14 cellular contexts compared by ENCODE assay signal in the genomic region with DNA sequence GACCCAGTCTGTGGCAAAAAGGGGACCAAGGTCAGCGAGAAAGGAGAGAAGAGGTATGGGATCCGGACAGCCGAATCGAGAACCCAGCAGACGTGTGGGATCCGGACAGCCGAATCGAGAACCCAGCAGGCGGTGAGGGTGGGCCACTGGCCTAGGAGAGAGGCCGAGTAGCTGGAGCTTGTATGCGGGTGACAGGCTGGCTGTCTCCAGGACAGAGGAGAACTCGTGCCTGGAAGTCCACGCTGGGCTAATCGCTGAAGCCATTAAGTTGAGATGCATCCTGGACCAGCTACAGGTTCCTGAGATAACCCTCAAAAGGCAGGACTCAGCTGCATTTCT. TPM values are rescaled to one million over a fixed set of nuclear protein-coding genes. Genes with fewer than 3 reads are reported as not detected.
DNase-seq lines count a peak whose midpoint lies in the region; ATAC-seq, FAIRE-seq and TF ChIP-seq lines count a peak whose summit lies in the region.
"Had no signal": no experiment of that assay in that cellular context is flagged by ENCODE, and none has a peak within 500 bp of the region (broad histone marks: within the 10 kb centered on the region; RNA-seq: fewer than 3 reads in every experiment).

No MANE protein-coding gene starts in this region.

- no peak overlapping the region for H3K9ac ChIP-seq in mesendoderm (ENCODE audit: low read length)

- no peak for TF ChIP-seq CTCF in transverse colon (IDR thresholded peaks at IDR 0.05)
- TF ChIP-seq CTCF in testis (IDR thresholded peaks at IDR 0.05), result no peak

- peak overlapping the region; percentile 26 for H3K27ac ChIP-seq in effector memory CD4-positive, alpha-beta T cell (ENCODE audit: insufficient read depth, low read length, poor library complexity, severe bottlenecking)
- H3K27ac ChIP-seq in mesendoderm (ENCODE audit: low read depth, low read length) (no peak overlapping the region), transverse colon (peak overlapping the region; percentile 32 to 68 (median 61)), testis (no peak overlapping the region)

- no peak overlapping the region for H3K18ac ChIP-seq in mesendoderm (ENCODE audit: low read length)

- no peak overlapping the region for H2BK15ac ChIP-seq in mesendoderm (replicated peaks; ENCODE audit: low read depth)

- no peak for TF ChIP-seq EP300 in transverse colon (IDR thresholded peaks at IDR 0.05; ENCODE audit: low read depth)

- H3K56ac ChIP-seq in mesendoderm (ENCODE audit: low read length), result peak overlapping the region; percentile 8

- H3K27me3 ChIP-seq in effector memory CD4-positive, alpha-beta T cell (replicated peaks; ENCODE audit: control insufficient read depth, insufficient read depth, low read length, poor library complexity, severe bottlenecking), result no peaks in the 10 kb centered on the region
- H3K27me3 ChIP-seq in mesendoderm (ENCODE audit: insufficient read depth, low read length, poor library complexity) (no peaks in the 10 kb centered on the region), transverse colon (no peaks in the 10 kb centered on the region), testis (no peaks in the 10 kb centered on the region)
- H3K27me3 ChIP-seq: uterus had no signal

- H2BK5ac ChIP-seq in mesendoderm (ENCODE audit: low read length), result no peak overlapping the region

- intact Hi-C loops in transverse colon (cut with DNase I; ENCODE audit: low total_unique reads), result no loop called here
- intact Hi-C loops in testis (cut with DNase I; ENCODE audit: low total_unique reads), result no loop called here

- H3K4ac ChIP-seq in mesendoderm (ENCODE audit: low read depth, low read length), result no peak overlapping the region

- H4K8ac ChIP-seq in mesendoderm (ENCODE audit: low read depth, low read length), result no peak overlapping the region

- H3K9me3 ChIP-seq in effector memory CD4-positive, alpha-beta T cell (ENCODE audit: control insufficient read depth, low read length), result no peaks in the 10 kb centered on the region
- H3K9me3 ChIP-seq in transverse colon (no peaks in the 10 kb centered on the region), testis (no peaks in the 10 kb centered on the region)
- H3K9me3 ChIP-seq: uterus had no signal

- no peak overlapping the region for H2AK5ac ChIP-seq in mesendoderm (ENCODE audit: low read length)

- peaks cover 29% of the 10 kb centered on the region for H3K79me1 ChIP-seq in mesendoderm (ENCODE audit: low read length)

- H3K4me2 ChIP-seq in mesendoderm (ENCODE audit: low read length), result no peak overlapping the region

- no peak overlapping the region for H3K23ac ChIP-seq in mesendoderm (ENCODE audit: low read length)

- H3K9me3 Mint-ChIP-seq in activated naive CD4-positive, alpha-beta T cell treated with anti-CD3 and anti-CD28 coated beads, Interleukin-2, amount 50 U/mL, for 72 hours, result no peaks in the 10 kb centered on the region

- H3K4me1 ChIP-seq in effector memory CD4-positive, alpha-beta T cell (ENCODE audit: control insufficient read depth, insufficient read depth, low read length, poor library complexity, severe bottlenecking), result peaks cover 59% of the 10 kb centered on the region
- H3K4me1 ChIP-seq in mesendoderm (ENCODE audit: control insufficient read depth, low read depth, low read length), result peaks cover 9% of the 10 kb centered on the region
- H3K4me1 ChIP-seq in transverse colon, result peaks cover 33 to 93% (median 60%) of the 10 kb centered on the region in 4 donors
- H3K4me1 ChIP-seq in testis, result peaks cover 22% of the 10 kb centered on the region

- in situ Hi-C loops in transverse colon (cut with MboI; ENCODE audit: low pct_ligation_motif_present in 1 of 4, low pct_unique_long_range_greater_than_20kb in 1 of 4, low sequenced_read_pairs in 3 of 4), result loop anchor here in 1 of 4 donors (25.0 kb wide), 1 partner anchor 170 kb away; no protein-coding TSS in a partner anchor

- no peak for FAIRE-seq in HTR-8/SVneo (lab: Jason Lieb, UNC)
- FAIRE-seq: K562 had no signal

- H3K79me2 ChIP-seq in mesendoderm (ENCODE audit: control insufficient read depth, insufficient read depth, low read length), result peaks cover 26% of the 10 kb centered on the region

- peaks cover 24% of the 10 kb centered on the region for H3K36me3 ChIP-seq in effector memory CD4-positive, alpha-beta T cell (ENCODE audit: control insufficient read depth, insufficient read depth, low read length)
- no peaks in the 10 kb centered on the region for H3K36me3 ChIP-seq in mesendoderm (ENCODE audit: control insufficient read depth, insufficient read depth, low read length)
- no peaks in the 10 kb centered on the region for H3K36me3 ChIP-seq in transverse colon
- H3K36me3 ChIP-seq in testis (ENCODE audit: low read depth, missing control alignments), result no peaks in the 10 kb centered on the region
- H3K36me3 ChIP-seq: uterus had no signal

- H3K27ac Mint-ChIP-seq in activated naive CD4-positive, alpha-beta T cell treated with anti-CD3 and anti-CD28 coated beads, Interleukin-2, amount 50 U/mL, for 72 hours, result peak overlapping the region; percentile 85 to 90

- peaks cover under 1 to 13% of the 10 kb centered on the region in 2 donors for H3K36me3 Mint-ChIP-seq in activated naive CD4-positive, alpha-beta T cell treated with anti-CD3 and anti-CD28 coated beads, Interleukin-2, amount 50 U/mL, for 72 hours

- no peak overlapping the region for H4K5ac ChIP-seq in mesendoderm (ENCODE audit: low read length)

- no peak for TF ChIP-seq POLR2A in transverse colon (IDR thresholded peaks at IDR 0.05)
- TF ChIP-seq POLR2A in testis (IDR thresholded peaks at IDR 0.05), result no peak

- no peak for DNase-seq in activated naive CD4-positive, alpha-beta T cell treated with anti-CD3 and anti-CD28 coated beads, Interleukin-2, amount 50 U/mL, for 72 hours (ENCODE audit: low spot score in 2 of 2)
- DNase-seq in activated naive CD4-positive, alpha-beta T cell treated with anti-CD3 and anti-CD28 coated beads, Interleukin-2, amount 50 U/mL, for 16 hours, result no peak
- DNase-seq in effector memory CD4-positive, alpha-beta T cell, result no peak
- DNase-seq in mesendoderm (no peak), transverse colon (no peak), testis (no peak), HTR-8/SVneo (ENCODE audit: insufficient read length, low spot score) (no peak)
- DNase-seq: activated CD8-positive, alpha-beta memory T cell treated with anti-CD3 and anti-CD28 coated beads, Interleukin-2, amount 10 ng/mL, durations not matched to agents 7 days and 5 days; NCI-H1436; NCI-H524 treated with DMSO at 0.1 percent for 48 hours; stimulated activated CD4-positive, alpha-beta T cell treated with anti-CD3 and anti-CD28 coated beads, Interleukin-12 subunit alpha, Interleukin-12 subunit beta, amount 100 ng/mL, for 4 hours; uterus had no signal

- no peak overlapping the region for H3K4me3 ChIP-seq in effector memory CD4-positive, alpha-beta T cell (ENCODE audit: insufficient read depth, low read depth, low read length, poor library complexity, severe bottlenecking)
- H3K4me3 ChIP-seq in mesendoderm (ENCODE audit: low read length), result no peak overlapping the region
- no peak overlapping the region for H3K4me3 ChIP-seq in transverse colon
- H3K4me3 ChIP-seq in testis, result no peak overlapping the region
- H3K4me3 ChIP-seq: K562, uterus had no signal

- no peak overlapping the region for H2BK120ac ChIP-seq in mesendoderm (ENCODE audit: low read depth, low read length)

- WGBS in mesendoderm (ENCODE audit: extremely low coverage, insufficient coverage, low lambda C conversion rate), result no CpG with 5 or more reads among the region's 14 CpGs
- WGBS in transverse colon (ENCODE audit: low coverage in 1 of 2), 2 donors, result 85 to 93% methylated on average over 4 to 14 of the region's 14 CpGs
- whole genome bisulfite sequencing in testis, 2 donors, result 91 to 94% methylated on average over 14 of the region's 14 CpGs

- no peak for ATAC-seq in activated naive CD4-positive, alpha-beta T cell treated with anti-CD3 and anti-CD28 coated beads, Interleukin-2, amount 50 U/mL, for 72 hours
- ATAC-seq in GM18517 (IDR thresholded peaks at IDR 0.05; ENCODE audit: unreplicated experiment), result no peak
- ATAC-seq: activated CD8-positive, alpha-beta memory T cell treated with anti-CD3 and anti-CD28 coated beads, Interleukin-2, amount 10 ng/mL, durations not matched to agents 7 days and 5 days; K562 had no signal

RNA-seq across cellular contexts. Expression of gene CERK, which starts 6.0 kb away (rescaled TPM):
- 10 to 100 TPM; 44.8 to 48.0 TPM for total RNA-seq in activated naive CD4-positive, alpha-beta T cell treated with anti-CD3 and anti-CD28 coated beads, Interleukin-2, amount 50 U/mL, for 72 hours
- 26.7 TPM for polyA plus RNA-seq in mesendoderm (2013, experiment 1 of 2)
- polyA plus RNA-seq in mesendoderm (2013, experiment 2 of 2), result 26.7 TPM
- total RNA-seq in transverse colon, result 10 to 100 TPM; 13.7 to 72.2 (median 63.5) TPM
- total RNA-seq in testis, result 10 to 100 TPM; 14.0 to 17.0 TPM
- 21.3 TPM for polyA plus RNA-seq in testis (ENCODE audit: insufficient read depth, low read depth, low replicate concordance)

RNA-seq across cellular contexts. Expression of gene TBC1D22A, which starts 30.4 kb away (rescaled TPM):
- total RNA-seq in activated naive CD4-positive, alpha-beta T cell treated with anti-CD3 and anti-CD28 coated beads, Interleukin-2, amount 50 U/mL, for 72 hours, result 10 to 100 TPM; 17.8 to 50.8 TPM
- 11.9 TPM for polyA plus RNA-seq in mesendoderm (2013, experiment 1 of 2)
- 11.3 TPM for polyA plus RNA-seq in mesendoderm (2013, experiment 2 of 2)
- 100 to 1,000 TPM in 1 of 4 donors, 10 to 100 TPM in 3; 31.2 to 111 (median 41.8) TPM for total RNA-seq in transverse colon
- total RNA-seq in testis, result 10 to 100 TPM; 28.5 to 32.8 TPM
- polyA plus RNA-seq in testis (ENCODE audit: insufficient read depth, low read depth, low replicate concordance), result 16.6 TPM

Comparison
In these comparisons a context has a peak if more than half of its experiments do, and no peak if none do; other contexts are left out.
1. H3K27ac ChIP-seq: peak in effector memory CD4-positive, alpha-beta T cell (single experiment) and transverse colon (4 of 4); none in mesendoderm (single experiment) and testis (0 of 2).